ENCODE assay signal across 8 cellular contexts in the genomic region with DNA sequence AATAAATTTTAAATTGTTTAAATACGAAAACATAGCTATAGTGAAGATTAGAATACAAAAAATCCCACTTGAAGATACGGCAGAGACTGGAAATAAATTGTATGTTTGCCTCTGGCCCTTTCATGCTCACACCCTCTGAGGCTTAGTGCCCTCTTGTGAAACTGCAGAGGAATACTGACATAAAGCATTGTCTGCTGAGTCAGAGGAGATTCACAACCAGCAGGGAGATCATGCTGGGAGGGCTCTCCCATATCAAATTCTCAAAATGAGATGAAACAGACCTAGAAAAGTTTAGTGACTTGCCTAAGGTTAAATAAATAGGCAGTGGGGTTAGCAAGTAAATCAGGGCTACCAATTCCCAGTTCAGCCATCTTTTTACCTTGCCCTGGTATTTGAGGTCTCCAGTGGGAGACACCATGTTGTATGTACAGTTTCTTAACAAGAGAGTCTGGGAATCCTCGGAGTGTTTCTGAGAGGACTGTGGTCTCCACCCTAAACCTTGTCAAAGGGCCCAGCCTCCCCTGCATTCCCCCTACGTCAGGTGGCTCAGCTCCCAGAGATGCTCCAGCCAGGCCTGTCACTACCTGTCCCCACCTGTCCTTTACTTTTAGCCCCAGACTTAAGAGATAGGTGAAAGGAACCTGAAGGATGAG.
DNase-seq lines count a peak whose midpoint lies in the region; TF ChIP-seq lines count a peak whose summit lies in the region.
"Had no signal": no experiment of that assay in that cellular context is flagged by ENCODE, and none has a peak within 500 bp of the region (broad histone marks: within the 10 kb centered on the region; RNA-seq: fewer than 3 reads in every experiment).

No MANE protein-coding gene starts in this region.

- TF ChIP-seq CTCF in cardiac fibroblast (IDR thresholded peaks at IDR 0.05; ENCODE audit: low read depth, low read length): no peak
- no peak for TF ChIP-seq CTCF in nephron progenitor cell (IDR thresholded peaks at IDR 0.05)

- peak overlapping the region; percentile 46 for H3K27ac Mint-ChIP-seq in nephron progenitor cell
- H3K27ac Mint-ChIP-seq: dendritic cell treated with granulocyte-macrophage colony-stimulating factor and Interleukin-4, amounts not matched to agents 40 ng/mL and 50 ng/mL, for 4 days had no signal

- H3K36me3 Mint-ChIP-seq in nephron progenitor cell (ENCODE audit: low read depth): peaks cover 35% of the 10 kb centered on the region

- H3K4me3 ChIP-seq in cardiac fibroblast (replicated peaks in 1 of 2; ENCODE audit: low read depth in 2 of 2, low read length in 2 of 2): no peak overlapping the region

- no peaks in the 10 kb centered on the region for H3K27me3 Mint-ChIP-seq in nephron progenitor cell (ENCODE audit: low read depth, poor library complexity)

- DNase-seq in ELF-1 (ENCODE audit: low read depth, low spot score): peak; percentile 43
- peak; percentile 38 for DNase-seq in MV-4-11 (lab: John Stamatoyannopoulos, UW)
- peak; percentile 73 to 80 for DNase-seq in cardiac fibroblast (ENCODE audit: low read depth in 2 of 2)
- DNase-seq in nephron progenitor cell: no peak
- DNase-seq in NCI-H2227 treated with DMSO at 0.1 percent for 48 hours (lab: John Stamatoyannopoulos, UW): no peak
- DNase-seq in activated effector memory CD4-positive, alpha-beta T cell treated with Interleukin-2 at 50 U/mL for 16 hours: no peak
- DNase-seq in foreskin melanocyte: no peak

- peaks cover 37% of the 10 kb centered on the region for H3K4me1 Mint-ChIP-seq in nephron progenitor cell

- peaks cover 48% of the 10 kb centered on the region for H3K9me3 Mint-ChIP-seq in nephron progenitor cell
- H3K9me3 Mint-ChIP-seq: dendritic cell treated with granulocyte-macrophage colony-stimulating factor and Interleukin-4, amounts not matched to agents 40 ng/mL and 50 ng/mL, for 4 days had no signal

- no peak overlapping the region for H3K4me3 Mint-ChIP-seq in nephron progenitor cell
- H3K4me3 Mint-ChIP-seq: dendritic cell treated with granulocyte-macrophage colony-stimulating factor and Interleukin-4, amounts not matched to agents 40 ng/mL and 50 ng/mL, for 4 days had no signal

Comparison
In these comparisons a context has a peak if more than half of its experiments do, and no peak if none do; other contexts are left out.
1. DNase-seq: peak in ELF-1 (single experiment), MV-4-11 (single experiment) and cardiac fibroblast (2 of 2); none in nephron progenitor cell (single experiment), NCI-H2227 treated with DMSO at 0.1 percent for 48 hours (single experiment), activated effector memory CD4-positive, alpha-beta T cell treated with Interleukin-2 at 50 U/mL for 16 hours (single experiment) and foreskin melanocyte (single experiment).